8 cellular contexts compared by ENCODE assay signal in genomic region chr5:134370306-134370870, GRCh38. TPM values are rescaled to one million over a fixed set of nuclear protein-coding genes. Genes with fewer than 3 reads are reported as not detected.
DNase-seq lines count a peak whose midpoint lies in the region; ATAC-seq, FAIRE-seq and TF ChIP-seq lines count a peak whose summit lies in the region.

No MANE protein-coding gene starts in this region.

- peaks cover 0 to 5% (median 3%) of the 10 kb centered on the region in 7 donors for H3K9me3 Mint-ChIP-seq in CD4-positive, CD25-positive, alpha-beta regulatory T cell
- H3K9me3 Mint-ChIP-seq in mesothelial cell of epicardium: peaks cover 3% of the 10 kb centered on the region

- no peak for TF ChIP-seq POLR2A in breast epithelium (IDR thresholded peaks at IDR 0.05)

- FAIRE-seq in urothelium cell line (lab: Jason Lieb, UNC): no peak

- peak; percentile 1 to 4 for ATAC-seq in CD4-positive, CD25-positive, alpha-beta regulatory T cell (ENCODE audit: low read depth in 2 of 2)
- ATAC-seq in GM21529 (IDR thresholded peaks at IDR 0.05; ENCODE audit: unreplicated experiment): peak; percentile 4

- H3K9me3 ChIP-seq in CD4-positive, CD25-positive, alpha-beta regulatory T cell (ENCODE audit: control insufficient read depth in 2 of 2, low read length in 2 of 2): no peaks in the 10 kb centered on the region
- H3K9me3 ChIP-seq in breast epithelium: no peaks in the 10 kb centered on the region

- H3K4me3 Mint-ChIP-seq in CD4-positive, CD25-positive, alpha-beta regulatory T cell: peak overlapping the region; percentile 94 to 99 (median 98)
- H3K4me3 Mint-ChIP-seq in mesothelial cell of epicardium: peak overlapping the region; percentile 97

- no peaks in the 10 kb centered on the region for H3K27me3 ChIP-seq in CD4-positive, CD25-positive, alpha-beta regulatory T cell (ENCODE audit: control insufficient read depth, insufficient read depth, low read length)
- H3K27me3 ChIP-seq in breast epithelium: no peaks in the 10 kb centered on the region

- H3K27ac Mint-ChIP-seq in CD4-positive, CD25-positive, alpha-beta regulatory T cell: peak overlapping the region; percentile 98 to 100 (median 100)
- peak overlapping the region; percentile 100 for H3K27ac Mint-ChIP-seq in mesothelial cell of epicardium

- H3K27me3 Mint-ChIP-seq in CD4-positive, CD25-positive, alpha-beta regulatory T cell: peaks cover 25% of the 10 kb centered on the region
- H3K27me3 Mint-ChIP-seq in mesothelial cell of epicardium (ENCODE audit: low read depth): no peaks in the 10 kb centered on the region

- H3K36me3 Mint-ChIP-seq in CD4-positive, CD25-positive, alpha-beta regulatory T cell: peaks cover 13% of the 10 kb centered on the region
- H3K36me3 Mint-ChIP-seq in mesothelial cell of epicardium: peaks cover 9% of the 10 kb centered on the region

- no peak for DNase-seq in CD4-positive, CD25-positive, alpha-beta regulatory T cell
- no peak for DNase-seq in LNCaP clone FGC (ENCODE audit: low read depth)
- no peak for DNase-seq in breast epithelium (ENCODE audit: low spot score in 2 of 2)
- no peak for DNase-seq in mesothelial cell of epicardium (ENCODE audit: low spot score in 2 of 2, unreplicated experiment in 2 of 2)
- peak; percentile 3 for DNase-seq in urothelium cell line (ENCODE audit: low spot score)
- no peak for DNase-seq in DMS79 (lab: John Stamatoyannopoulos, UW)
- no peak for DNase-seq in posterior vena cava (ENCODE audit: low spot score)

- H3K36me3 ChIP-seq in CD4-positive, CD25-positive, alpha-beta regulatory T cell (ENCODE audit: control insufficient read depth, insufficient read depth, low read length): peaks cover 10% of the 10 kb centered on the region
- no peaks in the 10 kb centered on the region for H3K36me3 ChIP-seq in breast epithelium

- peaks cover 34 to 66% (median 51%) of the 10 kb centered on the region in 4 donors for H3K4me1 Mint-ChIP-seq in CD4-positive, CD25-positive, alpha-beta regulatory T cell
- peaks cover 36% of the 10 kb centered on the region for H3K4me1 Mint-ChIP-seq in mesothelial cell of epicardium

- peaks cover 56% of the 10 kb centered on the region for H3K4me1 ChIP-seq in CD4-positive, CD25-positive, alpha-beta regulatory T cell (ENCODE audit: control insufficient read depth, insufficient read depth, low read length, poor library complexity, severe bottlenecking)
- H3K4me1 ChIP-seq in breast epithelium: peaks cover 0 to 6% of the 10 kb centered on the region in 2 donors

- intact Hi-C loops in breast epithelium (cut with DNase I; ENCODE audit: low total_unique reads) (no loop called here), posterior vena cava (cut with DNase I) (no loop called here)

- TF ChIP-seq CTCF in LNCaP clone FGC (IDR thresholded peaks at IDR 0.05; ENCODE audit: control insufficient read depth, extremely low read depth, insufficient read depth) (no peak), breast epithelium (IDR thresholded peaks at IDR 0.05) (no peak), mesothelial cell of epicardium (IDR thresholded peaks at IDR 0.05; ENCODE audit: unreplicated experiment) (no peak)

- H3K27ac ChIP-seq in CD4-positive, CD25-positive, alpha-beta regulatory T cell (ENCODE audit: insufficient read depth, low read length, poor library complexity, severe bottlenecking): peak overlapping the region; percentile 98
- H3K27ac ChIP-seq in breast epithelium: peak overlapping the region; percentile 99

- peak overlapping the region; percentile 80 for H3K4me3 ChIP-seq in CD4-positive, CD25-positive, alpha-beta regulatory T cell (ENCODE audit: low read depth, low read length)
- H3K4me3 ChIP-seq in LNCaP clone FGC (ENCODE audit: low read depth, low read length) (peak overlapping the region; percentile 96), breast epithelium (peak overlapping the region; percentile 97 to 100 (median 98))

RNA-seq across cellular contexts. Expression of gene UBE2B, which starts 1.0 kb away (rescaled TPM):
- 142 TPM for total RNA-seq in CD4-positive, CD25-positive, alpha-beta regulatory T cell
- 100 to 1,000 TPM in 1 of 4 donors, 10 to 100 TPM in 3; 84.5 to 110 (median 95.3) TPM for polyA plus RNA-seq in CD4-positive, CD25-positive, alpha-beta regulatory T cell
- total RNA-seq in breast epithelium: 10 to 100 TPM; 54.6 to 76.7 (median 72.2) TPM
- 66.3 to 71.9 TPM (median 69.1 TPM) in 3 replicates for total RNA-seq in mesothelial cell of epicardium
- total RNA-seq in posterior vena cava: 10 to 100 TPM; 78.7 to 93.5 TPM

RNA-seq across cellular contexts. Expression of gene CDKL3, which starts 3.4 kb away (rescaled TPM):
- total RNA-seq in CD4-positive, CD25-positive, alpha-beta regulatory T cell: not detected
- polyA plus RNA-seq in CD4-positive, CD25-positive, alpha-beta regulatory T cell: under 1 TPM in 2 of 4 donors, not detected in 2; 0.61 to 0.71 TPM
- total RNA-seq in breast epithelium (1 to 10 TPM; 1.3 to 2.3 (median 1.4) TPM), mesothelial cell of epicardium (4.8 to 5.1 TPM (median 5.0 TPM) in 3 replicates), posterior vena cava (1 to 10 TPM; 4.3 to 5.1 TPM)

RNA-seq across cellular contexts. Expression of gene CDKN2AIPNL, which starts 41.3 kb away (rescaled TPM):
- 13.5 TPM for total RNA-seq in CD4-positive, CD25-positive, alpha-beta regulatory T cell
- polyA plus RNA-seq in CD4-positive, CD25-positive, alpha-beta regulatory T cell: 10 to 100 TPM; 24.6 to 32.4 (median 30.4) TPM
- total RNA-seq in breast epithelium (10 to 100 TPM; 16.2 to 20.8 (median 19.7) TPM), mesothelial cell of epicardium (22.2 to 24.9 TPM (median 22.6 TPM) in 3 replicates), posterior vena cava (10 to 100 TPM; 18.8 to 19.4 TPM)
